ENCODE assay signal across 24 cellular contexts in genomic region chr22:17346578-17346977, GRCh38. TPM values are rescaled to one million over a fixed set of nuclear protein-coding genes. Genes with fewer than 3 reads are reported as not detected.
"Had no signal": no experiment of that assay in that cellular context is flagged by ENCODE, and none has a peak within 500 bp of the region (broad histone marks: within the 10 kb centered on the region; RNA-seq: fewer than 3 reads in every experiment).

No MANE protein-coding gene starts in this region.

- H3K4me3 Mint-ChIP-seq: naive thymus-derived CD8-positive, alpha-beta T cell; nephron progenitor cell; stimulated activated naive B cell treated with anti-CD40 and anti-IgM and Interleukin-4, amounts not matched to agents 10 μg/mL and 1 μg/mL and 100 μg/mL, for 72 hours; stimulated activated naive CD8-positive, alpha-beta T cell treated with anti-CD3 and anti-CD28 coated beads, Interleukin-15, Interleukin-2, amounts not matched to agents 100 ng/mL and 50 ng/mL, for 24 hours had no signal

- DNase-seq: dermis blood vessel endothelial cell; effector memory CD4-positive, alpha-beta T cell; foreskin melanocyte; glutamatergic neuron; heart right ventricle; hippocampal formation; naive thymus-derived CD8-positive, alpha-beta T cell; nephron progenitor cell; nucleus accumbens; small intestine; stimulated activated CD4-positive, alpha-beta T cell treated with anti-CD3 and anti-CD28 coated beads, Interleukin-15, amount 100 ng/mL, for 24 hours; stimulated activated CD4-positive, alpha-beta T cell treated with anti-CD3 and anti-CD28 coated beads, Interleukin-2, amount 100 ng/mL, for 48 hours; stimulated activated naive B cell treated with anti-CD40 and anti-IgM and Interleukin-4, amounts not matched to agents 10 μg/mL and 1 μg/mL and 100 μg/mL, for 72 hours; transverse colon; uterus had no signal

- H3K4me3 ChIP-seq: coronary artery, esophagus muscularis mucosa, heart right ventricle, prostate gland, right atrium auricular region, thoracic aorta, transverse colon, upper lobe of right lung, uterus had no signal

- H3K27me3 ChIP-seq: right atrium auricular region, transverse colon, upper lobe of right lung, uterus had no signal

- H3K9me3 ChIP-seq: esophagus muscularis mucosa, heart right ventricle, prostate gland, right atrium auricular region, thoracic aorta, transverse colon, upper lobe of right lung, uterus had no signal

- H3K4me1 ChIP-seq: esophagus muscularis mucosa, heart right ventricle, prostate gland, right atrium auricular region, transverse colon, uterus had no signal

- H3K27ac ChIP-seq: coronary artery, esophagus muscularis mucosa, heart right ventricle, prostate gland, right atrium auricular region, thoracic aorta, transverse colon, upper lobe of right lung, uterus had no signal

- H3K36me3 Mint-ChIP-seq: naive thymus-derived CD8-positive, alpha-beta T cell; stimulated activated naive B cell treated with anti-CD40 and anti-IgM and Interleukin-4, amounts not matched to agents 10 μg/mL and 1 μg/mL and 100 μg/mL, for 72 hours had no signal

- ATAC-seq: heart right ventricle; left cardiac atrium; naive thymus-derived CD8-positive, alpha-beta T cell; stimulated activated naive B cell treated with anti-CD40 and anti-IgM and Interleukin-4, amounts not matched to agents 10 μg/mL and 1 μg/mL and 100 μg/mL, for 72 hours had no signal

- H3K9me3 Mint-ChIP-seq: naive thymus-derived CD8-positive, alpha-beta T cell; stimulated activated naive B cell treated with anti-CD40 and anti-IgM and Interleukin-4, amounts not matched to agents 10 μg/mL and 1 μg/mL and 100 μg/mL, for 72 hours; stimulated activated naive CD8-positive, alpha-beta T cell treated with anti-CD3 and anti-CD28 coated beads, Interleukin-15, Interleukin-2, amounts not matched to agents 100 ng/mL and 50 ng/mL, for 24 hours had no signal

- H3K27ac Mint-ChIP-seq: naive thymus-derived CD8-positive, alpha-beta T cell; nephron progenitor cell; stimulated activated naive B cell treated with anti-CD40 and anti-IgM and Interleukin-4, amounts not matched to agents 10 μg/mL and 1 μg/mL and 100 μg/mL, for 72 hours; stimulated activated naive CD8-positive, alpha-beta T cell treated with anti-CD3 and anti-CD28 coated beads, Interleukin-15, Interleukin-2, amounts not matched to agents 100 ng/mL and 50 ng/mL, for 24 hours had no signal

- H3K36me3 ChIP-seq: esophagus muscularis mucosa, heart right ventricle, prostate gland, right atrium auricular region, thoracic aorta, transverse colon, upper lobe of right lung, uterus had no signal

RNA-seq across cellular contexts. Expression of gene CECR2, which starts 22.7 kb away (rescaled TPM):
- total RNA-seq: endothelial cell of umbilical vein had no signal
- polyA plus RNA-seq: naive thymus-derived CD8-positive, alpha-beta T cell had no signal
